ENCODE assay signal across 28 cellular contexts in the genomic region with DNA sequence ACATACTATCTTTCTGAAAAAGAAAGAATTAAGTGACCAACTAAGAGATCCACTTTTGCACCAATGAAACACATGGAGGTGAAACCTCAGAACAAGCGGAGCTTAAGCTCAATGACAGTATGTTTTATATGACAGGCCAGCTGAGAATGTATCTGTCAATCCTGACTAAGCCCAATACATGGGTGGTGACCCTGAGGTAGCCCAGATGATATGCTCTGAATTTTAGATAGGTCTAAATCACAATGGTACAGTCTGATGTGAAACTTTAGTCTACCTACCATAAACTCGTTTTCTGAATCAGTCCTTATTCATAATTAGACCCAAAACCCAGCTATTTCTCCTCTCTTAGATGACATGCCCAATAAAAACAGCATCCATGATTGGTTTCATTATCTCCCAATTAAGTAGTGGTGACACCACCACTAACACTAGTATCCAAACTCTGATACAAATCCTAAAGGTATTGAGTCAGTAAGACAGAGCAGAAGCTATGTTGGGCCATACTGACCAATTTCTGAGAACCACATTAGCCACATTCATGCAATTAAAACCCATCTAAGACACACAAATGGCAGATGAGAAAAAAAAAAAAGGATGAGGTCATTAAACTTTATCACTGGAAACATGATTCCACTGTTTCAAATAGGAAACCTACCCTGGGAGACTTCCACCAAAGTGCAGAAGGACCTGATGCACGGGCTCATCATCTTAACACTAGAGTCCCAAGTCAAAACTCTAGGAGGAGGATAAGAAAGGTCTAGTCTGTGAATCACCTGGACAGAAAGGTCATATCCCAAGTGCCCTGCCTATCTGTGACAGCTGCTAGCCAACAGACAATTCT. TPM values are rescaled to one million over a fixed set of nuclear protein-coding genes. Genes with fewer than 3 reads are reported as not detected.
DNase-seq lines count a peak whose midpoint lies in the region; ATAC-seq, FAIRE-seq and TF ChIP-seq lines count a peak whose summit lies in the region.
"Had no signal": no experiment of that assay in that cellular context is flagged by ENCODE, and none has a peak within 500 bp of the region (broad histone marks: within the 10 kb centered on the region; RNA-seq: fewer than 3 reads in every experiment).

No MANE protein-coding gene starts in this region.

- TF ChIP-seq EP300 in K562 (IDR thresholded peaks at IDR 0.05; ENCODE audit: low read length): no peak

- no peaks in the 10 kb centered on the region for H3K9me3 Mint-ChIP-seq in activated T-cell treated with anti-CD3 and anti-CD28 coated beads, Interleukin-2, amount 50 U/mL, for 4 hours
- peaks cover 0 to 4% (median 0%) of the 10 kb centered on the region in 3 donors for H3K9me3 Mint-ChIP-seq in IgD-negative memory B cell
- peaks cover 5 to 12% of the 10 kb centered on the region in 2 donors for H3K9me3 Mint-ChIP-seq in stimulated activated naive B cell treated with anti-CD40 and anti-IgM and Interleukin-4, amounts not matched to agents 10 μg/mL and 1 μg/mL and 100 μg/mL, for 72 hours
- H3K9me3 Mint-ChIP-seq: endodermal cell had no signal

- POLR2A ChIA-PET in K562 (lab: Yijun Ruan, JAX): interaction anchor here (1.1 to 2.1 kb wide), 2 partner anchors 8 to 324 kb away, joined by 3 to 8 read pairs; no protein-coding TSS in a partner anchor

- no peak for TF ChIP-seq RAD21 in K562 (CRISPR knock-in tag; conservative IDR thresholded peaks at IDR 0.05 in 1 of 2, IDR thresholded peaks at IDR 0.05 in 1 of 2)

- H3K27ac Mint-ChIP-seq in IgD-negative memory B cell: peak overlapping the region; percentile 5 to 84 (median 67)
- peak overlapping the region; percentile 60 for H3K27ac Mint-ChIP-seq in stimulated activated naive B cell treated with anti-CD40 and anti-IgM and Interleukin-4, amounts not matched to agents 10 μg/mL and 1 μg/mL and 100 μg/mL, for 72 hours
- H3K27ac Mint-ChIP-seq: endodermal cell had no signal

- FAIRE-seq in K562 (lab: Jason Lieb, UNC): no peak
- FAIRE-seq: GM18507, urothelium cell line had no signal

- ATAC-seq in activated T-cell treated with anti-CD3 and anti-CD28 coated beads, Interleukin-2, amount 50 U/mL, for 4 hours: peak; percentile 30 to 52
- ATAC-seq in K562 (peak; percentile 24; the same call in 2 of the 3 replicates), GM21619 (IDR thresholded peaks at IDR 0.05; ENCODE audit: unreplicated experiment) (no peak), left lobe of liver (no peak)
- no peak for ATAC-seq in stimulated activated naive B cell treated with anti-CD40 and anti-IgM and Interleukin-4, amounts not matched to agents 10 μg/mL and 1 μg/mL and 100 μg/mL, for 72 hours (replicated peaks)
- ATAC-seq: naive thymus-derived CD4-positive, alpha-beta T cell had no signal

- H3K27me3 Mint-ChIP-seq in activated T-cell treated with anti-CD3 and anti-CD28 coated beads, Interleukin-2, amount 50 U/mL, for 4 hours (ENCODE audit: low read depth): no peaks in the 10 kb centered on the region
- H3K27me3 Mint-ChIP-seq in IgD-negative memory B cell: no peaks in the 10 kb centered on the region
- H3K27me3 Mint-ChIP-seq in stimulated activated naive B cell treated with anti-CD40 and anti-IgM and Interleukin-4, amounts not matched to agents 10 μg/mL and 1 μg/mL and 100 μg/mL, for 72 hours: no peaks in the 10 kb centered on the region
- H3K27me3 Mint-ChIP-seq: naive thymus-derived CD4-positive, alpha-beta T cell had no signal

- TF ChIP-seq POLR2A in K562 (conservative IDR thresholded peaks at IDR 0.05): no peak

- in situ Hi-C loops in K562 (cut with MboI): no loop called here

- no TSS peak for BruUV-seq in K562 (replicated peaks; lab: Mats Ljungman, UMichigan)

- H3K36me3 ChIP-seq in K562 (ENCODE audit: control insufficient read depth, insufficient read depth, low read length): peaks cover 35% of the 10 kb centered on the region
- H3K36me3 ChIP-seq: breast epithelium had no signal

- peaks cover 0 to 3% of the 10 kb centered on the region in 2 experiments; a peak in 1 of 5 replicates for H3K4me1 ChIP-seq in K562 (replicated peaks in 1 of 2; ENCODE audit: control insufficient read depth in 2 of 2, insufficient read depth in 2 of 2, low read length in 2 of 2)
- H3K4me1 ChIP-seq: breast epithelium, HAP-1 had no signal

- H2AFZ ChIP-seq in K562 (ENCODE audit: low read depth, low read length): no peak overlapping the region

- H3K36me3 Mint-ChIP-seq in activated T-cell treated with anti-CD3 and anti-CD28 coated beads, Interleukin-2, amount 50 U/mL, for 4 hours (ENCODE audit: insufficient read depth): peaks cover 52% of the 10 kb centered on the region
- peaks cover 23% of the 10 kb centered on the region for H3K36me3 Mint-ChIP-seq in IgD-negative memory B cell
- H3K36me3 Mint-ChIP-seq in stimulated activated naive B cell treated with anti-CD40 and anti-IgM and Interleukin-4, amounts not matched to agents 10 μg/mL and 1 μg/mL and 100 μg/mL, for 72 hours: peaks cover 69 to 76% of the 10 kb centered on the region in 2 donors

- H3K9me1 ChIP-seq in K562 (ENCODE audit: control insufficient read depth, insufficient read depth, low read length): no peaks in the 10 kb centered on the region

- H4K20me1 ChIP-seq in K562 (replicated peaks; ENCODE audit: control insufficient read depth, insufficient read depth, low read length): no peaks in the 10 kb centered on the region
- H4K20me1 ChIP-seq: BLaER1 had no signal

- H3K4me2 ChIP-seq in K562 (ENCODE audit: insufficient read depth, low read length): no peak overlapping the region
- H3K4me2 ChIP-seq: BLaER1 had no signal

- H3K9ac ChIP-seq in K562 (ENCODE audit: insufficient read depth in 1 of 2, low read depth in 2 of 2, low read length in 2 of 2): no peak overlapping the region
- H3K9ac ChIP-seq: BLaER1 had no signal

- DNase-seq in activated T-cell treated with anti-CD3 and anti-CD28 coated beads, Interleukin-2, amount 50 U/mL, for 4 hours: no peak
- no peak for DNase-seq in activated T-cell treated with anti-CD3 and anti-CD28 coated beads, Interleukin-2, amount 50 U/mL, for 1 hour
- DNase-seq in K562 (ENCODE audit: extremely low read depth in 1 of 4, low spot score in 3 of 4): no peak
- no peak for DNase-seq in stimulated activated naive B cell treated with anti-CD40 and anti-IgM and Interleukin-4, amounts not matched to agents 10 μg/mL and 1 μg/mL and 100 μg/mL, for 72 hours
- DNase-seq in iPS-NIHi7 (ENCODE audit: extremely low spot score): no peak
- no peak for DNase-seq in left lobe of liver (ENCODE audit: low spot score)
- DNase-seq: activated CD4-positive, CD25-positive, alpha-beta regulatory T cell treated with anti-CD3 and anti-CD28 coated beads, Interleukin-2, amount 50 U/mL, for 72 hours; activated effector memory CD4-positive, alpha-beta T cell treated with anti-CD3 and anti-CD28 coated beads, Interleukin-2, amount 50 U/mL, for 16 hours; adrenal gland; DMS 273 treated with DMSO at 0.1 percent for 48 hours; endodermal cell; KBM-7; kidney glomerular epithelial cell; mesenchymal stem cell; naive thymus-derived CD4-positive, alpha-beta T cell; NCI-H1930; NCI-H2227 treated with DMSO at 0.1 percent for 48 hours; NCI-H748 treated with DMSO at 0.1 percent for 48 hours; retina; stimulated activated CD4-positive, alpha-beta T cell treated with anti-CD3 and anti-CD28 coated beads, Interleukin-4, amount 100 ng/mL, for 24 hours had no signal

- H3K9me3 ChIP-seq in K562 (replicated peaks; ENCODE audit: control insufficient read depth, insufficient read depth, low read depth, low read length): no peaks in the 10 kb centered on the region
- H3K9me3 ChIP-seq: adrenal gland, BLaER1, breast epithelium, HAP-1 had no signal

- no peak for TF ChIP-seq CTCF in K562 (IDR thresholded peaks at IDR 0.05 in 2 of 3, conservative IDR thresholded peaks at IDR 0.05 in 1 of 3; ENCODE audit: insufficient read depth in 2 of 3, low read depth in 1 of 3, low read length in 3 of 3)

- H3K4me3 ChIP-seq in K562: no peak overlapping the region
- H3K4me3 ChIP-seq: adrenal gland, BLaER1, breast epithelium, coronary artery, HAP-1 had no signal

- 72% methylated on average over 3 of the region's 3 CpGs for WGBS in K562 (ENCODE audit: insufficient coverage, low coverage, missing lambda C conversion rate)

- no peaks in the 10 kb centered on the region for H3K27me3 ChIP-seq in K562 (ENCODE audit: control insufficient read depth in 2 of 2, insufficient read depth in 2 of 2, low read length in 2 of 2)
- H3K27me3 ChIP-seq: adrenal gland, BLaER1, breast epithelium had no signal

- H3K79me2 ChIP-seq in K562 (ENCODE audit: control insufficient read depth, insufficient read depth, low read length): no peaks in the 10 kb centered on the region

- H3K4me1 Mint-ChIP-seq in activated T-cell treated with anti-CD3 and anti-CD28 coated beads, Interleukin-2, amount 50 U/mL, for 4 hours (ENCODE audit: low read depth): peaks cover 26% of the 10 kb centered on the region
- peaks cover 32 to 46% (median 37%) of the 10 kb centered on the region in 3 donors for H3K4me1 Mint-ChIP-seq in IgD-negative memory B cell
- H3K4me1 Mint-ChIP-seq in stimulated activated naive B cell treated with anti-CD40 and anti-IgM and Interleukin-4, amounts not matched to agents 10 μg/mL and 1 μg/mL and 100 μg/mL, for 72 hours: peaks cover 34 to 74% of the 10 kb centered on the region in 2 donors

- H3K27ac ChIP-seq in K562 (ENCODE audit: extremely low read depth, low read depth, low read length): no peak overlapping the region
- H3K27ac ChIP-seq: adrenal gland, BLaER1, breast epithelium, coronary artery had no signal

- CTCF ChIA-PET in K562 (lab: Yijun Ruan, JAX; ENCODE audit: low intra/inter-chr PET ratio): no interaction called here

- intact Hi-C loops in K562 (cut with micrococcal nuclease): no loop called here

- no peak overlapping the region for H3K4me3 Mint-ChIP-seq in activated T-cell treated with anti-CD3 and anti-CD28 coated beads, Interleukin-2, amount 50 U/mL, for 4 hours
- H3K4me3 Mint-ChIP-seq in IgD-negative memory B cell: no peak overlapping the region
- peak overlapping the region in 1 of 2 donors; percentile 4 for H3K4me3 Mint-ChIP-seq in stimulated activated naive B cell treated with anti-CD40 and anti-IgM and Interleukin-4, amounts not matched to agents 10 μg/mL and 1 μg/mL and 100 μg/mL, for 72 hours
- H3K4me3 Mint-ChIP-seq: endodermal cell; naive thymus-derived CD4-positive, alpha-beta T cell had no signal

RNA-seq across cellular contexts. Expression of a gene that starts 20.6 kb away (rescaled TPM):
- total RNA-seq in activated T-cell treated with anti-CD3 and anti-CD28 coated beads, Interleukin-2, amount 50 U/mL, for 4 hours: 10 to 100 TPM; 44.3 to 60.9 (median 47.9) TPM
- polyA plus RNA-seq in IgD-negative memory B cell (125 TPM), K562 (2011; rRNA removed) (19.0 and 27.8 TPM in 2 replicates), K562 (2014; fragmentation: Illumina TruSeq; extraction: Trizol) (18.9 and 21.3 TPM in 2 replicates), K562 (2014; fragmentation: Nextera tagmentation; extraction: Ambion mirVana) (1 to 10 TPM; 8.9 to 9.2 TPM), K562 (2014; rRNA removed) (19.5 and 21.8 TPM in 2 replicates)
- total RNA-seq in K562 (2011; cell fraction: chromatin; rRNA removed; ENCODE audit: low replicate concordance): 12.5 and 35.1 TPM in 2 replicates
- 11.8 and 13.0 TPM in 2 replicates for total RNA-seq in K562 (2011; cell fraction: nucleolus; rRNA removed)
- total RNA-seq in K562 (2011; cell fraction: nucleoplasm; rRNA removed): 29.2 and 59.8 TPM in 2 replicates
- total RNA-seq in K562 (2014; rRNA removed) (13.1 and 14.9 TPM in 2 replicates), K562 (2014; rRNA removed; fragmentation: Illumina TruSeq; extraction: Trizol) (30.2 and 36.6 TPM in 2 replicates), K562 (2015; rRNA removed; fragmentation: Illumina TruSeq; extraction: Trizol) (35.5 and 39.7 TPM in 2 replicates), K562 (2021) (19.5 TPM in 2 replicates), left lobe of liver (46.5 TPM)
- 5.3 and 11.6 TPM in 2 replicates for polyA plus RNA-seq in K562 (2011; cell fraction: cytosol; rRNA removed)
- 5.5 and 9.9 TPM in 2 replicates for polyA plus RNA-seq in K562 (2011; cell fraction: nucleus; rRNA removed)
- 18.1 and 19.3 TPM in 2 replicates for polyA plus RNA-seq in K562 (2012)
- polyA minus RNA-seq in K562 (2011; rRNA and poly(A)+ RNA removed): 20.5 and 22.6 TPM in 2 replicates
- polyA minus RNA-seq in K562 (2011; cell fraction: cytosol; rRNA and poly(A)+ RNA removed): 5.8 and 9.8 TPM in 2 replicates
- 4.2 and 7.9 TPM in 2 replicates for polyA minus RNA-seq in K562 (2011; cell fraction: nucleus; rRNA and poly(A)+ RNA removed)

Comparison
In these comparisons a context has a peak if more than half of its experiments do, and no peak if none do; other contexts are left out.
1. ATAC-seq: peak in activated T-cell treated with anti-CD3 and anti-CD28 coated beads, Interleukin-2, amount 50 U/mL, for 4 hours (2 of 2) and K562 (single experiment); none in stimulated activated naive B cell treated with anti-CD40 and anti-IgM and Interleukin-4, amounts not matched to agents 10 μg/mL and 1 μg/mL and 100 μg/mL, for 72 hours (0 of 2), GM21619 (single experiment) and left lobe of liver (single experiment).